ENCODE assay signal across 1 cellular context in genomic region chr6:78400076-78400475, GRCh38.
TF ChIP-seq lines count a peak whose summit lies in the region.

No MANE protein-coding gene starts in this region.

TF ChIP-seq in HepG2, 621 proteins besides CTCF, POLR2A, EP300 and RAD21 (continued from another document):
- TF ChIP-seq ZBTB40 (IDR thresholded peaks at IDR 0.05): no peak
- TF ChIP-seq ZBTB40 (CRISPR knock-in tag; IDR thresholded peaks at IDR 0.05): no peak
- TF ChIP-seq NFE2L2 (IDR thresholded peaks at IDR 0.05; ENCODE audit: low read length): peak; percentile 70
